Comparison of ENCODE assay signal across 14 cellular contexts in the genomic region with DNA sequence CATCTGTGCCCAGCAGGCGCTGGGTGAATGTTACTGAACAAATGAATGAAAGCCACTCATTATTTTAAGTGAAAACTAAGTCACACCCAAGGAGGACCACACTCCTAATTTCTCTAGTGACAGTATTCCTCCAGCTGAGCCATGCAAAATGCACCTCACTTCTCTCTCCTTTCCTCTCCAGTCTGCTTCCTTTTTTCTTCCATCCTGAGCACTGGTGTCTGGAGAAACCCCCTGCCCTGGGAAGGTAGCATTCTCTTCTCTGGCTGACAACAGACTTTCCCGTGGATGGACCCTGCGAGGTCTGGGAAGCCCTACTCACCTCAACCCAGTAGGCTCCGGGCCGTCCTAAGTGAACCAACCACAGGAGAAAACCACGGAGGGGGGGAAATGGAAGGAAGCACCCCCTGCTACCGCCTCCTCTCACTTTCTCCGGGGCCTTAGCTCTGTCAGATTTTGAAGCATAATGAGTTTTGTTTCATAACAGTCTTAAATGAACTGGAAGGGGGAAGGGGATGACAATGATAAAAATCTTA. TPM values are rescaled to one million over a fixed set of nuclear protein-coding genes. Genes with fewer than 3 reads are reported as not detected.
DNase-seq lines count a peak whose midpoint lies in the region; ATAC-seq and TF ChIP-seq lines count a peak whose summit lies in the region.
"Had no signal": no experiment of that assay in that cellular context is flagged by ENCODE, and none has a peak within 500 bp of the region (broad histone marks: within the 10 kb centered on the region; RNA-seq: fewer than 3 reads in every experiment).

No MANE protein-coding gene starts in this region.

- H3K27me3 ChIP-seq in fibroblast of lung (ENCODE audit: control insufficient read depth, insufficient read depth, low read length), result no peaks in the 10 kb centered on the region
- H3K27me3 ChIP-seq: body of pancreas, SJSA1 had no signal

- no peak for ATAC-seq in activated CD4-positive, alpha-beta T cell treated with anti-CD3 and anti-CD28 coated beads for 36 hours
- ATAC-seq in sciatic nerve (peak; percentile 13), GM19463 (IDR thresholded peaks at IDR 0.05; ENCODE audit: unreplicated experiment) (no peak)
- ATAC-seq: A549 had no signal

- H3K4me1 ChIP-seq in fibroblast of lung (ENCODE audit: control insufficient read depth, extremely low read depth, insufficient read depth, low read length), result peaks cover 10% of the 10 kb centered on the region

- no peaks in the 10 kb centered on the region for H3K9me3 ChIP-seq in fibroblast of lung (ENCODE audit: control insufficient read depth, insufficient read depth, low read depth, low read length)

- H3K4me2 ChIP-seq in fibroblast of lung (ENCODE audit: extremely low read depth, insufficient read depth, low read length), result peak overlapping the region; percentile 58
- H3K4me2 ChIP-seq: A549 had no signal

- H3K9me3 Mint-ChIP-seq in activated CD4-positive, alpha-beta T cell treated with anti-CD3 and anti-CD28 coated beads for 36 hours (ENCODE audit: low read depth), result peaks cover 6% of the 10 kb centered on the region

- POLR2A ChIA-PET in activated CD4-positive, alpha-beta T cell treated with anti-CD3 and anti-CD28 coated beads for 36 hours (lab: Charles Lee), result no interaction called here

- DNase-seq in activated CD4-positive, alpha-beta T cell treated with anti-CD3 and anti-CD28 coated beads for 36 hours, result no peak
- no peak for DNase-seq in activated CD4-positive, alpha-beta T cell treated with anti-CD3 and anti-CD28 coated beads, Interleukin-2, amount 50 U/mL, for 4 hours
- DNase-seq in SK-N-DZ (ENCODE audit: low spot score) (peak; percentile 33), fibroblast of lung (ENCODE audit: low read depth in 2 of 2) (no peak), sciatic nerve (ENCODE audit: low spot score) (no peak)
- DNase-seq in effector CD4-positive, alpha-beta T cell, result no peak
- DNase-seq in stimulated activated CD4-positive, alpha-beta T cell treated with anti-CD3 and anti-CD28 coated beads, Interleukin-4, amount 100 ng/mL, for 24 hours, result no peak
- DNase-seq: MV-4-11, NCI-H524 treated with DMSO at 0.1 percent for 48 hours, retina had no signal

- H3K36me3 ChIP-seq in fibroblast of lung (ENCODE audit: control insufficient read depth, insufficient read depth, low read length), result no peaks in the 10 kb centered on the region

- peak overlapping the region; percentile 28 for H3K27ac Mint-ChIP-seq in activated CD4-positive, alpha-beta T cell treated with anti-CD3 and anti-CD28 coated beads for 36 hours

- H3K27me3 Mint-ChIP-seq in activated CD4-positive, alpha-beta T cell treated with anti-CD3 and anti-CD28 coated beads for 36 hours, result no peaks in the 10 kb centered on the region

- peaks cover 61% of the 10 kb centered on the region for H3K79me2 ChIP-seq in fibroblast of lung (ENCODE audit: control insufficient read depth, insufficient read depth, low read length)

- no peak overlapping the region for H2AFZ ChIP-seq in fibroblast of lung (ENCODE audit: low read length)

- no peak overlapping the region for H3K4me3 Mint-ChIP-seq in activated CD4-positive, alpha-beta T cell treated with anti-CD3 and anti-CD28 coated beads for 36 hours

- H3K4me3 ChIP-seq in fibroblast of lung (replicated peaks in 1 of 4; ENCODE audit: control extremely low read depth in 1 of 4, insufficient read depth in 1 of 4, low read depth in 3 of 4, low read length in 4 of 4), result no peak overlapping the region
- H3K4me3 ChIP-seq: A549, body of pancreas, SJSA1 had no signal

- H3K4me1 Mint-ChIP-seq in activated CD4-positive, alpha-beta T cell treated with anti-CD3 and anti-CD28 coated beads for 36 hours, result peaks cover 58% of the 10 kb centered on the region

- no peaks in the 10 kb centered on the region for H4K20me1 ChIP-seq in fibroblast of lung (ENCODE audit: control insufficient read depth, extremely low read depth, insufficient read depth, low read length)

- H3K27ac ChIP-seq in fibroblast of lung (ENCODE audit: insufficient read depth, low read length), result peak overlapping the region; percentile 64
- H3K27ac ChIP-seq: A549, SJSA1 had no signal

- intact Hi-C loops in activated CD4-positive, alpha-beta T cell treated with anti-CD3 and anti-CD28 coated beads for 36 hours (cut with DNase I, micrococcal nuclease), result no loop called here
- intact Hi-C loops in sciatic nerve (cut with DNase I), result no loop called here

- TF ChIP-seq CTCF in fibroblast of lung (conservative IDR thresholded peaks at IDR 0.05 in 1 of 2, IDR thresholded peaks at IDR 0.05 in 1 of 2; ENCODE audit: low read depth in 1 of 2, low read length in 2 of 2), result no peak

- CTCF ChIA-PET in activated CD4-positive, alpha-beta T cell treated with anti-CD3 and anti-CD28 coated beads for 36 hours (lab: Charles Lee), result interaction anchor here (0.8 to 1.3 kb wide), 3 partner anchors 18 to 118 kb away, joined by 3 to 7 read pairs (median 3); no protein-coding TSS in a partner anchor

- no peak overlapping the region for H3K9ac ChIP-seq in fibroblast of lung (ENCODE audit: insufficient read depth, low read length)

- peaks cover 25% of the 10 kb centered on the region for H3K36me3 Mint-ChIP-seq in activated CD4-positive, alpha-beta T cell treated with anti-CD3 and anti-CD28 coated beads for 36 hours (ENCODE audit: low read depth)

RNA-seq across cellular contexts. Expression of gene TRERF1, which starts 22.6 kb away (rescaled TPM):
- total RNA-seq in activated CD4-positive, alpha-beta T cell treated with anti-CD3 and anti-CD28 coated beads for 36 hours, result 10 to 100 TPM; 12.2 to 14.5 TPM
- 3.6 and 4.3 TPM in 2 replicates for polyA plus RNA-seq in SK-N-DZ (2014; cell fraction: cytosol; rRNA removed)
- 5.0 and 7.1 TPM in 2 replicates for polyA plus RNA-seq in SK-N-DZ (2014; cell fraction: nucleus; rRNA removed)
- total RNA-seq in fibroblast of lung, result 4.1 and 8.3 TPM in 2 replicates
- polyA plus RNA-seq in fibroblast of lung, result 6.3 and 8.1 TPM in 2 replicates
- 9.2 and 9.6 TPM in 2 replicates for polyA plus RNA-seq in fibroblast of lung (2012)
- 19.2 and 33.8 TPM in 2 replicates for polyA minus RNA-seq in fibroblast of lung (ENCODE audit: low replicate concordance)
- total RNA-seq in sciatic nerve, result 7.0 TPM
